Comparison of ENCODE assay signal across 1 cellular context in the genomic region with DNA sequence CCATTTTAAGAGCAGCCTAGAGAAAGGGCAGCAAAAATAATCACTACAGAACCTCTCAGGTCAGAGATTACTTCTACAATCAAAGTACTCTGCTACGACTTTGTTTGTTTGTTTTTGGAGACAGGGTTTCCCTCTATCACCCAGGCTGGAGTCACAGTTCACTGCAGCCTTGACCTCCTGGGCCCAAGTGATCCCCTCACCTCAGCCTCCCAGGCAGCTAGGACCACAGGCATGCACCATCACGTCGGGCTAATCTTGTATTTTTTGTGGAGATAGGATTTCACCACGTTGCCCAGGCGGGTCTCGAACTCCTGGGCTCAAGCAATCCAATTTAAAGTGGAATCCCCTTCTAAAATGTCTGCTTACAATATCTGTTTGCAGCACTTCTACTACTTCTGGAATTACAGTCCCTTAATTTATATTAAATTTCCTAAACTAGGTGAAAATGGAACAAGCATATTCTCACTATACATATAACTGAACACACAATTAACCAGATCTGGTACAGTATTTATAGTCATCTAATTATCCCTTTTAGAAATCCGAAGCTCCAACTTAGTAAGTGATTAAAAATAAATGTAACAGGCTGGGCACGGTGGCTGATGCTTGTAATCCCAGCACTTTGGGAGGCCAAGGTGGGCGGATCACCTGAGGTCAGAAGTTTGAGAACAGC.
TF ChIP-seq lines count a peak whose summit lies in the region.

No MANE protein-coding gene starts in this region.

TF ChIP-seq in HepG2, 621 proteins besides CTCF, POLR2A, EP300 and RAD21 (continued from another document and continues in another):
- TF ChIP-seq, protein P1, sequence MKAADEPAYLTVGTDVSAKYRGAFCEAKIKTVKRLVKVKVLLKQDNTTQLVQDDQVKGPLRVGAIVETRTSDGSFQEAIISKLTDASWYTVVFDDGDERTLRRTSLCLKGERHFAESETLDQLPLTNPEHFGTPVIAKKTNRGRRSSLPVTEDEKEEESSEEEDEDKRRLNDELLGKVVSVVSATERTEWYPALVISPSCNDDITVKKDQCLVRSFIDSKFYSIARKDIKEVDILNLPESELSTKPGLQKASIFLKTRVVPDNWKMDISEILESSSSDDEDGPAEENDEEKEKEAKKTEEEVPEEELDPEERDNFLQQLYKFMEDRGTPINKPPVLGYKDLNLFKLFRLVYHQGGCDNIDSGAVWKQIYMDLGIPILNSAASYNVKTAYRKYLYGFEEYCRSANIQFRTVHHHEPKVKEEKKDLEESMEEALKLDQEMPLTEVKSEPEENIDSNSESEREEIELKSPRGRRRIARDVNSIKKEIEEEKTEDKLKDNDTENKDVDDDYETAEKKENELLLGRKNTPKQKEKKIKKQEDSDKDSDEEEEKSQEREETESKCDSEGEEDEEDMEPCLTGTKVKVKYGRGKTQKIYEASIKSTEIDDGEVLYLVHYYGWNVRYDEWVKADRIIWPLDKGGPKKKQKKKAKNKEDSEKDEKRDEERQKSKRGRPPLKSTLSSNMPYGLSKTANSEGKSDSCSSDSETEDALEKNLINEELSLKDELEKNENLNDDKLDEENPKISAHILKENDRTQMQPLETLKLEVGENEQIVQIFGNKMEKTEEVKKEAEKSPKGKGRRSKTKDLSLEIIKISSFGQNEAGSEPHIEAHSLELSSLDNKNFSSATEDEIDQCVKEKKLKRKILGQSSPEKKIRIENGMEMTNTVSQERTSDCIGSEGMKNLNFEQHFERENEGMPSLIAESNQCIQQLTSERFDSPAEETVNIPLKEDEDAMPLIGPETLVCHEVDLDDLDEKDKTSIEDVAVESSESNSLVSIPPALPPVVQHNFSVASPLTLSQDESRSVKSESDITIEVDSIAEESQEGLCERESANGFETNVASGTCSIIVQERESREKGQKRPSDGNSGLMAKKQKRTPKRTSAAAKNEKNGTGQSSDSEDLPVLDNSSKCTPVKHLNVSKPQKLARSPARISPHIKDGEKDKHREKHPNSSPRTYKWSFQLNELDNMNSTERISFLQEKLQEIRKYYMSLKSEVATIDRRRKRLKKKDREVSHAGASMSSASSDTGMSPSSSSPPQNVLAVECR (CRISPR knock-in tag; IDR thresholded peaks at IDR 0.05; ENCODE audit: borderline replicate concordance) = peak; percentile 49; the same call in 1 of the 2 replicates
- TF ChIP-seq JUND (CRISPR knock-in tag; IDR thresholded peaks at IDR 0.05) (no peak), MAFG (CRISPR knock-in tag; IDR thresholded peaks at IDR 0.05) (no peak), ZNF329 (CRISPR knock-in tag; IDR thresholded peaks at IDR 0.05; ENCODE audit: low read depth) (no peak), SIX4 (CRISPR knock-in tag; IDR thresholded peaks at IDR 0.05) (peak; percentile 38; the same call in 1 of the 2 replicates), ZNF761 (CRISPR knock-in tag; conservative IDR thresholded peaks at IDR 0.05) (no peak), ZNF10 (CRISPR knock-in tag; IDR thresholded peaks at IDR 0.05; ENCODE audit: borderline replicate concordance, low read depth) (no peak), PAX8 (CRISPR knock-in tag; IDR thresholded peaks at IDR 0.05; ENCODE audit: borderline replicate concordance) (no peak), CREB1 (IDR thresholded peaks at IDR 0.05) (no peak), CREB1 (CRISPR knock-in tag; IDR thresholded peaks at IDR 0.05) (0 out of 2 replicates have a peak, but pooled peaks have one; percentile 21), ZNF577 (CRISPR knock-in tag; IDR thresholded peaks at IDR 0.05; ENCODE audit: borderline replicate concordance, low read depth) (no peak), ESRRA (CRISPR knock-in tag; IDR thresholded peaks at IDR 0.05; ENCODE audit: low read depth) (peak; percentile 56; the same call in 1 of the 2 replicates), RFX1 (IDR thresholded peaks at IDR 0.05) (no peak), ZNF749 (CRISPR knock-in tag; IDR thresholded peaks at IDR 0.05; ENCODE audit: borderline replicate concordance) (no peak), ATF7 (IDR thresholded peaks at IDR 0.05) (no peak), ATF7 (CRISPR knock-in tag; IDR thresholded peaks at IDR 0.05) (no peak), ZNF331 (CRISPR knock-in tag; IDR thresholded peaks at IDR 0.05) (peak; percentile 52; the same call in 1 of the 2 replicates), ZNF850 (CRISPR knock-in tag; conservative IDR thresholded peaks at IDR 0.05) (no peak), MBD4 (IDR thresholded peaks at IDR 0.05; ENCODE audit: borderline replicate concordance, low read length) (no peak), ZNF563 (CRISPR knock-in tag; IDR thresholded peaks at IDR 0.05) (no peak), TAF15 (IDR thresholded peaks at IDR 0.05; ENCODE audit: low read depth, low read length, poor library complexity, severe bottlenecking) (no peak), ASH2L (IDR thresholded peaks at IDR 0.05; ENCODE audit: insufficient read length, low read depth, low read length) (peak; percentile 46), ZNF263 (CRISPR knock-in tag; IDR thresholded peaks at IDR 0.05) (no peak), PITX1 (CRISPR knock-in tag; IDR thresholded peaks at IDR 0.05) (peak; percentile 91), THYN1 (CRISPR knock-in tag; IDR thresholded peaks at IDR 0.05; ENCODE audit: borderline replicate concordance, low read depth) (no peak), MAFF (IDR thresholded peaks at IDR 0.05; ENCODE audit: low read depth, low read length) (no peak), ZNF251 (CRISPR knock-in tag; IDR thresholded peaks at IDR 0.05) (no peak), ZNF788 (CRISPR knock-in tag; IDR thresholded peaks at IDR 0.05; ENCODE audit: borderline replicate concordance) (peak; percentile 76; the same call in 1 of the 2 replicates), SAP130 (CRISPR knock-in tag; IDR thresholded peaks at IDR 0.05; ENCODE audit: low read depth) (peak; percentile 89), ZC3H4 (CRISPR knock-in tag; IDR thresholded peaks at IDR 0.05; ENCODE audit: borderline replicate concordance) (no peak), NR3C1 (CRISPR knock-in tag; IDR thresholded peaks at IDR 0.05) (no peak), ZFP62 (CRISPR knock-in tag; IDR thresholded peaks at IDR 0.05) (no peak), ZKSCAN5 (CRISPR knock-in tag; IDR thresholded peaks at IDR 0.05) (no peak), ELF4 (CRISPR knock-in tag; IDR thresholded peaks at IDR 0.05; ENCODE audit: borderline replicate concordance) (peak; percentile 57; the same call in 1 of the 2 replicates), RBM39 (IDR thresholded peaks at IDR 0.05; ENCODE audit: low read depth, low read length, poor library complexity, severe bottlenecking) (no peak), NFIB (CRISPR knock-in tag; IDR thresholded peaks at IDR 0.05; ENCODE audit: borderline replicate concordance) (no peak), FOSL1 (CRISPR knock-in tag; IDR thresholded peaks at IDR 0.05; ENCODE audit: borderline replicate concordance) (no peak), ZNF432 (CRISPR knock-in tag; IDR thresholded peaks at IDR 0.05; ENCODE audit: borderline replicate concordance) (no peak), MTF1 (CRISPR knock-in tag; IDR thresholded peaks at IDR 0.05) (no peak)
- TF ChIP-seq, protein P2, sequence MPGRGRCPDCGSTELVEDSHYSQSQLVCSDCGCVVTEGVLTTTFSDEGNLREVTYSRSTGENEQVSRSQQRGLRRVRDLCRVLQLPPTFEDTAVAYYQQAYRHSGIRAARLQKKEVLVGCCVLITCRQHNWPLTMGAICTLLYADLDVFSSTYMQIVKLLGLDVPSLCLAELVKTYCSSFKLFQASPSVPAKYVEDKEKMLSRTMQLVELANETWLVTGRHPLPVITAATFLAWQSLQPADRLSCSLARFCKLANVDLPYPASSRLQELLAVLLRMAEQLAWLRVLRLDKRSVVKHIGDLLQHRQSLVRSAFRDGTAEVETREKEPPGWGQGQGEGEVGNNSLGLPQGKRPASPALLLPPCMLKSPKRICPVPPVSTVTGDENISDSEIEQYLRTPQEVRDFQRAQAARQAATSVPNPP (CRISPR knock-in tag; IDR thresholded peaks at IDR 0.05) = no peak
- TF ChIP-seq, protein P3, sequence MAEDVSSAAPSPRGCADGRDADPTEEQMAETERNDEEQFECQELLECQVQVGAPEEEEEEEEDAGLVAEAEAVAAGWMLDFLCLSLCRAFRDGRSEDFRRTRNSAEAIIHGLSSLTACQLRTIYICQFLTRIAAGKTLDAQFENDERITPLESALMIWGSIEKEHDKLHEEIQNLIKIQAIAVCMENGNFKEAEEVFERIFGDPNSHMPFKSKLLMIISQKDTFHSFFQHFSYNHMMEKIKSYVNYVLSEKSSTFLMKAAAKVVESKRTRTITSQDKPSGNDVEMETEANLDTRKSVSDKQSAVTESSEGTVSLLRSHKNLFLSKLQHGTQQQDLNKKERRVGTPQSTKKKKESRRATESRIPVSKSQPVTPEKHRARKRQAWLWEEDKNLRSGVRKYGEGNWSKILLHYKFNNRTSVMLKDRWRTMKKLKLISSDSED (CRISPR knock-in tag; IDR thresholded peaks at IDR 0.05) = no peak
- TF ChIP-seq, protein P4, sequence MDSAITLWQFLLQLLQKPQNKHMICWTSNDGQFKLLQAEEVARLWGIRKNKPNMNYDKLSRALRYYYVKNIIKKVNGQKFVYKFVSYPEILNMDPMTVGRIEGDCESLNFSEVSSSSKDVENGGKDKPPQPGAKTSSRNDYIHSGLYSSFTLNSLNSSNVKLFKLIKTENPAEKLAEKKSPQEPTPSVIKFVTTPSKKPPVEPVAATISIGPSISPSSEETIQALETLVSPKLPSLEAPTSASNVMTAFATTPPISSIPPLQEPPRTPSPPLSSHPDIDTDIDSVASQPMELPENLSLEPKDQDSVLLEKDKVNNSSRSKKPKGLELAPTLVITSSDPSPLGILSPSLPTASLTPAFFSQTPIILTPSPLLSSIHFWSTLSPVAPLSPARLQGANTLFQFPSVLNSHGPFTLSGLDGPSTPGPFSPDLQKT (CRISPR knock-in tag; IDR thresholded peaks at IDR 0.05; ENCODE audit: borderline replicate concordance) = no peak
- TF ChIP-seq, protein P5, sequence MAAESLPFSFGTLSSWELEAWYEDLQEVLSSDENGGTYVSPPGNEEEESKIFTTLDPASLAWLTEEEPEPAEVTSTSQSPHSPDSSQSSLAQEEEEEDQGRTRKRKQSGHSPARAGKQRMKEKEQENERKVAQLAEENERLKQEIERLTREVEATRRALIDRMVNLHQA (CRISPR knock-in tag; IDR thresholded peaks at IDR 0.05) = no peak
- TF ChIP-seq, protein P6, sequence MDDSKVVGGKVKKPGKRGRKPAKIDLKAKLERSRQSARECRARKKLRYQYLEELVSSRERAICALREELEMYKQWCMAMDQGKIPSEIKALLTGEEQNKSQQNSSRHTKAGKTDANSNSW (CRISPR knock-in tag; IDR thresholded peaks at IDR 0.05; ENCODE audit: borderline replicate concordance) = no peak
- TF ChIP-seq, protein P7, sequence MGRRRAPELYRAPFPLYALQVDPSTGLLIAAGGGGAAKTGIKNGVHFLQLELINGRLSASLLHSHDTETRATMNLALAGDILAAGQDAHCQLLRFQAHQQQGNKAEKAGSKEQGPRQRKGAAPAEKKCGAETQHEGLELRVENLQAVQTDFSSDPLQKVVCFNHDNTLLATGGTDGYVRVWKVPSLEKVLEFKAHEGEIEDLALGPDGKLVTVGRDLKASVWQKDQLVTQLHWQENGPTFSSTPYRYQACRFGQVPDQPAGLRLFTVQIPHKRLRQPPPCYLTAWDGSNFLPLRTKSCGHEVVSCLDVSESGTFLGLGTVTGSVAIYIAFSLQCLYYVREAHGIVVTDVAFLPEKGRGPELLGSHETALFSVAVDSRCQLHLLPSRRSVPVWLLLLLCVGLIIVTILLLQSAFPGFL (CRISPR knock-in tag; IDR thresholded peaks at IDR 0.05) = no peak
- TF ChIP-seq, protein P8, sequence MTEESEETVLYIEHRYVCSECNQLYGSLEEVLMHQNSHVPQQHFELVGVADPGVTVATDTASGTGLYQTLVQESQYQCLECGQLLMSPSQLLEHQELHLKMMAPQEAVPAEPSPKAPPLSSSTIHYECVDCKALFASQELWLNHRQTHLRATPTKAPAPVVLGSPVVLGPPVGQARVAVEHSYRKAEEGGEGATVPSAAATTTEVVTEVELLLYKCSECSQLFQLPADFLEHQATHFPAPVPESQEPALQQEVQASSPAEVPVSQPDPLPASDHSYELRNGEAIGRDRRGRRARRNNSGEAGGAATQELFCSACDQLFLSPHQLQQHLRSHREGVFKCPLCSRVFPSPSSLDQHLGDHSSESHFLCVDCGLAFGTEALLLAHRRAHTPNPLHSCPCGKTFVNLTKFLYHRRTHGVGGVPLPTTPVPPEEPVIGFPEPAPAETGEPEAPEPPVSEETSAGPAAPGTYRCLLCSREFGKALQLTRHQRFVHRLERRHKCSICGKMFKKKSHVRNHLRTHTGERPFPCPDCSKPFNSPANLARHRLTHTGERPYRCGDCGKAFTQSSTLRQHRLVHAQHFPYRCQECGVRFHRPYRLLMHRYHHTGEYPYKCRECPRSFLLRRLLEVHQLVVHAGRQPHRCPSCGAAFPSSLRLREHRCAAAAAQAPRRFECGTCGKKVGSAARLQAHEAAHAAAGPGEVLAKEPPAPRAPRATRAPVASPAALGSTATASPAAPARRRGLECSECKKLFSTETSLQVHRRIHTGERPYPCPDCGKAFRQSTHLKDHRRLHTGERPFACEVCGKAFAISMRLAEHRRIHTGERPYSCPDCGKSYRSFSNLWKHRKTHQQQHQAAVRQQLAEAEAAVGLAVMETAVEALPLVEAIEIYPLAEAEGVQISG (CRISPR knock-in tag; IDR thresholded peaks at IDR 0.05) = peak; percentile 66
- TF ChIP-seq, protein P9, sequence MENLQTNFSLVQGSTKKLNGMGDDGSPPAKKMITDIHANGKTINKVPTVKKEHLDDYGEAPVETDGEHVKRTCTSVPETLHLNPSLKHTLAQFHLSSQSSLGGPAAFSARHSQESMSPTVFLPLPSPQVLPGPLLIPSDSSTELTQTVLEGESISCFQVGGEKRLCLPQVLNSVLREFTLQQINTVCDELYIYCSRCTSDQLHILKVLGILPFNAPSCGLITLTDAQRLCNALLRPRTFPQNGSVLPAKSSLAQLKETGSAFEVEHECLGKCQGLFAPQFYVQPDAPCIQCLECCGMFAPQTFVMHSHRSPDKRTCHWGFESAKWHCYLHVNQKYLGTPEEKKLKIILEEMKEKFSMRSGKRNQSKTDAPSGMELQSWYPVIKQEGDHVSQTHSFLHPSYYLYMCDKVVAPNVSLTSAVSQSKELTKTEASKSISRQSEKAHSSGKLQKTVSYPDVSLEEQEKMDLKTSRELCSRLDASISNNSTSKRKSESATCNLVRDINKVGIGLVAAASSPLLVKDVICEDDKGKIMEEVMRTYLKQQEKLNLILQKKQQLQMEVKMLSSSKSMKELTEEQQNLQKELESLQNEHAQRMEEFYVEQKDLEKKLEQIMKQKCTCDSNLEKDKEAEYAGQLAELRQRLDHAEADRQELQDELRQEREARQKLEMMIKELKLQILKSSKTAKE (CRISPR knock-in tag; IDR thresholded peaks at IDR 0.05; ENCODE audit: borderline replicate concordance) = peak; percentile 77
- TF ChIP-seq, protein P10, sequence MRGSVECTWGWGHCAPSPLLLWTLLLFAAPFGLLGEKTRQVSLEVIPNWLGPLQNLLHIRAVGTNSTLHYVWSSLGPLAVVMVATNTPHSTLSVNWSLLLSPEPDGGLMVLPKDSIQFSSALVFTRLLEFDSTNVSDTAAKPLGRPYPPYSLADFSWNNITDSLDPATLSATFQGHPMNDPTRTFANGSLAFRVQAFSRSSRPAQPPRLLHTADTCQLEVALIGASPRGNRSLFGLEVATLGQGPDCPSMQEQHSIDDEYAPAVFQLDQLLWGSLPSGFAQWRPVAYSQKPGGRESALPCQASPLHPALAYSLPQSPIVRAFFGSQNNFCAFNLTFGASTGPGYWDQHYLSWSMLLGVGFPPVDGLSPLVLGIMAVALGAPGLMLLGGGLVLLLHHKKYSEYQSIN (CRISPR knock-in tag; IDR thresholded peaks at IDR 0.05; ENCODE audit: borderline replicate concordance) = no peak
